Comparison of ENCODE assay signal across 15 cellular contexts in genomic region chr9:130331061-130331460, GRCh38.
A peak's percentile ranks its signal among the peaks of the same experiment; 100 is the strongest.
DNase-seq lines count a peak whose midpoint lies in the region; ATAC-seq and TF ChIP-seq lines count a peak whose summit lies in the region.
"Had no signal": no experiment of that assay in that cellular context is flagged by ENCODE, and none has a peak within 500 bp of the region (broad histone marks: within the 10 kb centered on the region; RNA-seq: fewer than 3 reads in every experiment).

No MANE protein-coding gene starts in this region.

- no peak overlapping the region for H3K27ac Mint-ChIP-seq in naive thymus-derived CD8-positive, alpha-beta T cell

- intact Hi-C loops in left ventricle myocardium superior (cut with micrococcal nuclease), result no loop called here
- intact Hi-C loops in posterior vena cava (cut with DNase I), result no loop called here
- intact Hi-C loops in tibial artery (cut with DNase I; ENCODE audit: low total_unique reads), result no loop called here

- peaks cover 0 to 6% (median 1%) of the 10 kb centered on the region in 4 donors for H3K4me1 Mint-ChIP-seq in naive thymus-derived CD8-positive, alpha-beta T cell

- no peaks in the 10 kb centered on the region for H3K36me3 Mint-ChIP-seq in naive thymus-derived CD8-positive, alpha-beta T cell

- no peak for TF ChIP-seq CTCF in tibial artery (IDR thresholded peaks at IDR 0.05)

- peak; percentile 61 for DNase-seq in left ventricle myocardium superior
- peak; percentile 89 for DNase-seq in posterior vena cava (ENCODE audit: low spot score)
- DNase-seq in tibial artery, result peak; percentile 73 to 85
- no peak for DNase-seq in T-helper 9 cell
- DNase-seq in foreskin melanocyte, result no peak
- DNase-seq in naive thymus-derived CD8-positive, alpha-beta T cell, result no peak
- DNase-seq: GDM1; NCI-H1436; NCI-H2029; NK-92 treated with Interleukin-12 subunit alpha and Interleukin-12 subunit beta, amount 100 ng/mL, for 24 hours had no signal

- H3K4me3 Mint-ChIP-seq in naive thymus-derived CD8-positive, alpha-beta T cell, result no peak overlapping the region

- H3K4me1 ChIP-seq in esophagus (ENCODE audit: control insufficient read depth in 2 of 2, insufficient read depth in 2 of 2, low read length in 1 of 2) (peaks cover 4 to 10% of the 10 kb centered on the region in 2 donors), tibial artery (peaks cover 0 to 20% (median 10%) of the 10 kb centered on the region in 4 donors)

- H3K27ac ChIP-seq in esophagus (ENCODE audit: low read depth in 2 of 2, low read length in 1 of 2) (peak overlapping the region; percentile 54 to 76), tibial artery (peak overlapping the region; percentile 22 to 61)
- H3K27ac ChIP-seq: C4-2B, KMS-11 had no signal

- H3K27me3 ChIP-seq in esophagus (ENCODE audit: control insufficient read depth in 1 of 2, insufficient read depth in 2 of 2, low read length in 2 of 2), result no peaks in the 10 kb centered on the region
- peaks cover 0 to 88% of the 10 kb centered on the region in 2 donors for H3K27me3 ChIP-seq in tibial artery

- no peaks in the 10 kb centered on the region for H3K9me3 ChIP-seq in esophagus (ENCODE audit: control insufficient read depth in 2 of 2, insufficient read depth in 1 of 2, low read depth in 1 of 2, low read length in 1 of 2)
- no peaks in the 10 kb centered on the region for H3K9me3 ChIP-seq in tibial artery

- no peak overlapping the region for H3K4me3 ChIP-seq in esophagus (ENCODE audit: low read depth in 1 of 2, low read length in 2 of 2)
- H3K4me3 ChIP-seq in tibial artery, result no peak overlapping the region
- H3K4me3 ChIP-seq: GM12878 had no signal

- POLR2A ChIA-PET in naive thymus-derived CD8-positive, alpha-beta T cell (lab: Charles Lee), result no interaction called here

- peaks cover 17 to 94% (median 58%) of the 10 kb centered on the region in 5 donors for H3K27me3 Mint-ChIP-seq in naive thymus-derived CD8-positive, alpha-beta T cell

- ATAC-seq in left ventricle myocardium superior (no peak), HG02884 (IDR thresholded peaks at IDR 0.05; ENCODE audit: unreplicated experiment) (no peak)
- ATAC-seq in naive thymus-derived CD8-positive, alpha-beta T cell, result no peak
- ATAC-seq: GM12878 had no signal

- 74 to 77% methylated on average over 14 of the region's 14 CpGs for WGBS in esophagus, 2 donors

- H3K36me3 ChIP-seq in esophagus (ENCODE audit: control insufficient read depth in 2 of 2, insufficient read depth in 2 of 2, low read length in 1 of 2) (no peaks in the 10 kb centered on the region), tibial artery (no peaks in the 10 kb centered on the region)

- no peaks in the 10 kb centered on the region for H3K9me3 Mint-ChIP-seq in naive thymus-derived CD8-positive, alpha-beta T cell

Comparison
In these comparisons a context has a peak if more than half of its experiments do, and no peak if none do; other contexts are left out.
1. DNase-seq: peak in left ventricle myocardium superior (single experiment), posterior vena cava (single experiment) and tibial artery (2 of 2); none in T-helper 9 cell (single experiment), foreskin melanocyte (single experiment) and naive thymus-derived CD8-positive, alpha-beta T cell (0 of 10).